ENCODE assay signal across 18 cellular contexts in genomic region chr5:56459394-56459793, GRCh38.
DNase-seq lines count a peak whose midpoint lies in the region; ATAC-seq, FAIRE-seq and TF ChIP-seq lines count a peak whose summit lies in the region.
"Had no signal": no experiment of that assay in that cellular context is flagged by ENCODE, and none has a peak within 500 bp of the region (broad histone marks: within the 10 kb centered on the region; RNA-seq: fewer than 3 reads in every experiment).

No MANE protein-coding gene starts in this region.

- H3K9me3 Mint-ChIP-seq in GM23338: no peaks in the 10 kb centered on the region

- FAIRE-seq in K562 (lab: Jason Lieb, UNC): no peak
- FAIRE-seq: H1, HepG2 had no signal

- POLR2A ChIA-PET in SK-N-SH (lab: Yijun Ruan, JAX) (interaction anchor here (1.7 to 1.9 kb wide), 2 partner anchors 189 to 254 kb away, joined by 4 to 6 read pairs; no protein-coding TSS in a partner anchor), K562 (lab: Yijun Ruan, JAX) (interaction anchor here (0.8 to 1.9 kb wide), 2 partner anchors 17 to 121 kb away, joined by 3 to 4 read pairs; no protein-coding TSS in a partner anchor), OCI-LY7 (lab: Charles Lee) (interaction anchor here (0.8 to 1.6 kb wide), 2 partner anchors 8 to 37 kb away, joined by 3 to 4 read pairs; no protein-coding TSS in a partner anchor)

- H3K27ac Mint-ChIP-seq in GM23338: no peak overlapping the region
- H3K27ac Mint-ChIP-seq: CD14-positive monocyte had no signal

- H3K9me2 ChIP-seq in GM23338 (ENCODE audit: insufficient read depth) (peaks cover 7% of the 10 kb centered on the region; the same call in 1 of the 2 replicates), SK-N-SH (no peaks in the 10 kb centered on the region), OCI-LY7 (ENCODE audit: insufficient read depth, low read length) (no peaks in the 10 kb centered on the region)

- H3K9me3 ChIP-seq in SK-N-SH (no peaks in the 10 kb centered on the region), K562 (replicated peaks; ENCODE audit: control insufficient read depth, insufficient read depth, low read depth, low read length) (no peaks in the 10 kb centered on the region), smooth muscle cell (replicated peaks; ENCODE audit: low read depth) (no peaks in the 10 kb centered on the region), OCI-LY7 (ENCODE audit: low read length) (no peaks in the 10 kb centered on the region)
- H3K9me3 ChIP-seq: HAP-1 had no signal

- H3K36me3 ChIP-seq in GM23338 (ENCODE audit: insufficient read depth): no peaks in the 10 kb centered on the region
- no peaks in the 10 kb centered on the region for H3K36me3 ChIP-seq in SK-N-SH (replicated peaks in 1 of 2; ENCODE audit: control insufficient read depth in 1 of 2, insufficient read depth in 2 of 2, low read length in 1 of 2)
- no peaks in the 10 kb centered on the region for H3K36me3 ChIP-seq in K562 (ENCODE audit: control insufficient read depth, insufficient read depth, low read length)
- H3K36me3 ChIP-seq in smooth muscle cell (ENCODE audit: low read depth): no peaks in the 10 kb centered on the region
- no peaks in the 10 kb centered on the region for H3K36me3 ChIP-seq in OCI-LY7 (ENCODE audit: insufficient read depth, low read length)
- H3K36me3 ChIP-seq: HAP-1 had no signal

- TF ChIP-seq EP300 in SK-N-SH (IDR thresholded peaks at IDR 0.05; ENCODE audit: borderline replicate concordance in 1 of 2, low read depth in 1 of 2, low read length in 1 of 2): no peak
- no peak for TF ChIP-seq EP300 in K562 (IDR thresholded peaks at IDR 0.05; ENCODE audit: low read length)

- H3K4me2 ChIP-seq in GM23338 (peak overlapping the region; percentile 40; the same call in 1 of the 2 replicates), SK-N-SH (no peak overlapping the region), K562 (ENCODE audit: insufficient read depth, low read length) (no peak overlapping the region), smooth muscle cell (no peak overlapping the region), OCI-LY7 (ENCODE audit: low read length) (no peak overlapping the region)
- H3K4me2 ChIP-seq: BLaER1 had no signal

- H3F3A ChIP-seq in GM23338 (replicated peaks; ENCODE audit: low read depth) (no peaks in the 10 kb centered on the region), SK-N-SH (replicated peaks; ENCODE audit: insufficient read depth) (peaks cover 12% of the 10 kb centered on the region), smooth muscle cell (ENCODE audit: low read depth) (peaks cover 15% of the 10 kb centered on the region)

- 67% methylated on average over 1 of the region's 1 CpG for WGBS in SK-N-SH (ENCODE audit: low lambda C conversion rate)
- WGBS in K562 (ENCODE audit: insufficient coverage, low coverage, missing lambda C conversion rate): 8% methylated on average over 1 of the region's 1 CpG
- 71% methylated on average over 1 of the region's 1 CpG for WGBS in smooth muscle cell (ENCODE audit: low lambda C conversion rate)

- H3K4me3 Mint-ChIP-seq in GM23338: no peak overlapping the region
- H3K4me3 Mint-ChIP-seq: CD14-positive monocyte; CD4-positive, alpha-beta memory T cell had no signal

- H3K27me3 Mint-ChIP-seq in GM23338 (ENCODE audit: insufficient read depth, low read depth, poor library complexity): peaks cover 6% of the 10 kb centered on the region
- H3K27me3 Mint-ChIP-seq: CD4-positive, alpha-beta memory T cell had no signal

- H3K4me3 ChIP-seq in GM23338: no peak overlapping the region
- H3K4me3 ChIP-seq in SK-N-SH (ENCODE audit: low read depth in 2 of 2, low read length in 1 of 2): no peak overlapping the region
- H3K4me3 ChIP-seq in K562: no peak overlapping the region
- H3K4me3 ChIP-seq in smooth muscle cell: no peak overlapping the region
- H3K4me3 ChIP-seq in OCI-LY7 (ENCODE audit: low read depth, low read length, poor library complexity, severe bottlenecking): no peak overlapping the region
- H3K4me3 ChIP-seq: BLaER1, HAP-1 had no signal

- H3K4me1 Mint-ChIP-seq in GM23338: peaks cover 33% of the 10 kb centered on the region

- H3K4me1 ChIP-seq in GM23338 (ENCODE audit: insufficient read depth) (peaks cover 27% of the 10 kb centered on the region), SK-N-SH (ENCODE audit: control insufficient read depth in 1 of 2, insufficient read depth in 2 of 2, low read depth in 1 of 2, low read length in 1 of 2) (peaks cover 22 to 52% of the 10 kb centered on the region in 2 experiments; a peak in 3 of 4 replicates), K562 (replicated peaks in 1 of 2; ENCODE audit: control insufficient read depth in 2 of 2, insufficient read depth in 2 of 2, low read length in 2 of 2) (peaks cover 0 to 11% of the 10 kb centered on the region in 2 experiments; a peak in 3 of 5 replicates), smooth muscle cell (ENCODE audit: low read depth) (no peaks in the 10 kb centered on the region), OCI-LY7 (ENCODE audit: insufficient read depth, low read length, poor library complexity, severe bottlenecking) (no peaks in the 10 kb centered on the region)

- DNase-seq in GM23338 (ENCODE audit: low spot score) (no peak), SK-N-SH (no peak), K562 (ENCODE audit: extremely low read depth in 1 of 4, low spot score in 3 of 4) (no peak), smooth muscle cell (lab: John Stamatoyannopoulos, UW; ENCODE audit: unreplicated experiment) (no peak), kidney glomerular epithelial cell (lab: John Stamatoyannopoulos, UW) (no peak), OCI-LY7 (ENCODE audit: low spot score) (no peak), cerebellar nuclear complex (lab: John Stamatoyannopoulos, UW) (no peak)
- DNase-seq in effector CD8-positive, alpha-beta T cell (lab: John Stamatoyannopoulos, UW): no peak
- DNase-seq: 8988T; CD4-positive, alpha-beta memory T cell; DMS153; DMS79 treated with DMSO at 0.1 percent for 48 hours; GF-D8 had no signal

- ATAC-seq in GM23338 (no peak), K562 (no peak)
- ATAC-seq: HepG2 had no signal

- H3K9ac ChIP-seq in SK-N-SH (no peak overlapping the region), K562 (ENCODE audit: insufficient read depth in 1 of 2, low read depth in 2 of 2, low read length in 2 of 2) (no peak overlapping the region), smooth muscle cell (ENCODE audit: low read depth) (no peak overlapping the region)
- H3K9ac ChIP-seq: BLaER1 had no signal

- in situ Hi-C loops in K562 (cut with MboI): no loop called here

- no peaks in the 10 kb centered on the region for H3K79me2 ChIP-seq in GM23338 (replicated peaks; ENCODE audit: insufficient read depth)
- no peaks in the 10 kb centered on the region for H3K79me2 ChIP-seq in SK-N-SH (ENCODE audit: insufficient read depth)
- H3K79me2 ChIP-seq in K562 (ENCODE audit: control insufficient read depth, insufficient read depth, low read length): no peaks in the 10 kb centered on the region
- no peaks in the 10 kb centered on the region for H3K79me2 ChIP-seq in smooth muscle cell (ENCODE audit: low read depth)
- H3K79me2 ChIP-seq in OCI-LY7 (ENCODE audit: insufficient read depth, low read depth, low read length): no peaks in the 10 kb centered on the region

- H3K36me3 Mint-ChIP-seq in GM23338 (ENCODE audit: low read depth): no peaks in the 10 kb centered on the region

- TF ChIP-seq CTCF in GM23338 (conservative IDR thresholded peaks at IDR 0.05; ENCODE audit: low read depth in 2 of 2) (no peak), SK-N-SH (IDR thresholded peaks at IDR 0.05) (no peak), K562 (IDR thresholded peaks at IDR 0.05 in 2 of 3, conservative IDR thresholded peaks at IDR 0.05 in 1 of 3; ENCODE audit: insufficient read depth in 2 of 3, low read depth in 1 of 3, low read length in 3 of 3) (no peak), smooth muscle cell (IDR thresholded peaks at IDR 0.05; ENCODE audit: borderline replicate concordance, insufficient read depth, poor library complexity, severe bottlenecking) (no peak), OCI-LY7 (conservative IDR thresholded peaks at IDR 0.05; ENCODE audit: low read length) (no peak)

- CTCF ChIA-PET in SK-N-SH (lab: Yijun Ruan, JAX) (interaction anchor here (0.9 to 1.3 kb wide), 3 partner anchors 22 to 380 kb away, joined by 3 to 4 read pairs (median 3); no protein-coding TSS in a partner anchor), K562 (lab: Yijun Ruan, JAX; ENCODE audit: low intra/inter-chr PET ratio) (no interaction called here), OCI-LY7 (lab: Charles Lee; ENCODE audit: unreplicated experiment) (no interaction called here)

- H3K27me3 ChIP-seq in GM23338 (ENCODE audit: insufficient read depth): no peaks in the 10 kb centered on the region
- no peaks in the 10 kb centered on the region for H3K27me3 ChIP-seq in SK-N-SH (ENCODE audit: insufficient read depth)
- peaks cover 0 to 16% of the 10 kb centered on the region in 2 experiments; a peak in 3 of 5 replicates for H3K27me3 ChIP-seq in K562 (ENCODE audit: control insufficient read depth in 2 of 2, insufficient read depth in 2 of 2, low read length in 2 of 2)
- H3K27me3 ChIP-seq in smooth muscle cell (ENCODE audit: low read depth): no peaks in the 10 kb centered on the region
- H3K27me3 ChIP-seq: BLaER1 had no signal

- TF ChIP-seq RAD21 in SK-N-SH (IDR thresholded peaks at IDR 0.05; ENCODE audit: low read length) (no peak), K562 (CRISPR knock-in tag; conservative IDR thresholded peaks at IDR 0.05 in 1 of 2, IDR thresholded peaks at IDR 0.05 in 1 of 2) (no peak)

- no peaks in the 10 kb centered on the region for H3K9me1 ChIP-seq in K562 (ENCODE audit: control insufficient read depth, insufficient read depth, low read length)

- intact Hi-C loops in K562 (cut with micrococcal nuclease) (loop anchor here (10.0 kb wide), 1 partner anchor 145 kb away; no protein-coding TSS in a partner anchor), OCI-LY7 (cut with micrococcal nuclease; ENCODE audit: unreplicated experiment) (no loop called here)

- no peak for TF ChIP-seq POLR2A in K562 (conservative IDR thresholded peaks at IDR 0.05)

- BruUV-seq in K562 (replicated peaks; lab: Mats Ljungman, UMichigan) (no TSS peak), OCI-LY7 (replicated peaks; lab: Mats Ljungman, UMichigan) (no TSS peak)

- no peaks in the 10 kb centered on the region for H4K20me1 ChIP-seq in GM23338 (replicated peaks; ENCODE audit: insufficient read depth)
- H4K20me1 ChIP-seq in SK-N-SH (ENCODE audit: insufficient read depth): no peaks in the 10 kb centered on the region
- no peaks in the 10 kb centered on the region; the same call in 1 of the 2 replicates for H4K20me1 ChIP-seq in K562 (replicated peaks; ENCODE audit: control insufficient read depth, insufficient read depth, low read length)
- H4K20me1 ChIP-seq in smooth muscle cell (ENCODE audit: low read depth): no peaks in the 10 kb centered on the region
- H4K20me1 ChIP-seq in OCI-LY7 (ENCODE audit: insufficient read depth, low read length): no peaks in the 10 kb centered on the region
- H4K20me1 ChIP-seq: BLaER1 had no signal

- no peak overlapping the region for H3K27ac ChIP-seq in GM23338 (ENCODE audit: low read depth)
- H3K27ac ChIP-seq in SK-N-SH (ENCODE audit: low read depth in 2 of 2, low read length in 1 of 2): peak overlapping the region; percentile 92 to 99; a peak in 3 of 4 replicates
- no peak overlapping the region for H3K27ac ChIP-seq in K562 (ENCODE audit: extremely low read depth, low read depth, low read length)
- H3K27ac ChIP-seq in smooth muscle cell (ENCODE audit: low read depth): peak overlapping the region; percentile 91
- no peak overlapping the region for H3K27ac ChIP-seq in OCI-LY7 (ENCODE audit: low read depth, low read length, poor library complexity, severe bottlenecking)
- H3K27ac ChIP-seq: BLaER1 had no signal

- H2AFZ ChIP-seq in GM23338 (no peak overlapping the region), SK-N-SH (ENCODE audit: low read depth) (no peak overlapping the region), K562 (ENCODE audit: low read depth, low read length) (no peak overlapping the region), smooth muscle cell (ENCODE audit: low read depth) (no peak overlapping the region), OCI-LY7 (ENCODE audit: low read length) (no peak overlapping the region)

Comparison
In these comparisons a context has a peak if more than half of its experiments do, and no peak if none do; other contexts are left out.
1. H3K27ac ChIP-seq: peak in SK-N-SH (2 of 2) and smooth muscle cell (single experiment); none in GM23338 (single experiment), K562 (single experiment) and OCI-LY7 (single experiment).